8 cellular contexts compared by ENCODE assay signal in the genomic region with DNA sequence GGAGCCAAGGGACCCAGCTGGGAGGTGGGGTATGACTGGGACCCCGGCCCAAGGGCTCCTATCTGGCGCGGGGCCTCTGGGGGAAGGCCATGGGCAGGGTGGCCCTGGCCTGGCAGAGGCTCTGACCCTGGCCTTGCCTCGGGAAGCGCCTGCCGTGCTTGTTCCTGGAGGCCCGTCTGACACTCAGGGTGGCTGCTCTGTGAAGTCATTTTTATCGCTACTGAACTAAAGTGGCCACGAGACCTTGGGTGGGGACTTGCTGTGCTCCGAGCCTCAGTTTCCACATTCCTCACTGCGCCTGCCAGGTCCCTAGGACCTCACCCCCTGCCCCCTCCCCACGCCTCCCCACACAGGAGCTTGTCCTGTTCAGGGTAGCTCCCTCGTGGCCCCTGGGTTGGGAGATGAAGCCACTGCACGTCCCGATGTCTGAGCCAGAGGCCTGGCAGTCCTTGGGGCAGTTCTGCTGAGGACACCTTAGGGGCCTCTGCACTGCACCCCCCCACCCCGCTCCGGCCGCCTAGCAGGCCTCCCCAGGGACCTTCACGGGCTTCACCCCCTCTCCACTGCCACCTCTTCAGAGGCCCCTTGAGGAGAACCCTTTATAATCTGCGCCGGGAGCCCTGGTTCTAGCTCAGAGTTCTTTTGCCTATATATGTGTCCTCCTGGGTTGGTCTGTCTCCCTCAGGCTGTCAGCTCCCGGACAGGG. TPM values are rescaled to one million over a fixed set of nuclear protein-coding genes. Genes with fewer than 3 reads are reported as not detected.
DNase-seq lines count a peak whose midpoint lies in the region; ATAC-seq and TF ChIP-seq lines count a peak whose summit lies in the region.
"Had no signal": no experiment of that assay in that cellular context is flagged by ENCODE, and none has a peak within 500 bp of the region (broad histone marks: within the 10 kb centered on the region; RNA-seq: fewer than 3 reads in every experiment).

No MANE protein-coding gene starts in this region.

- ATAC-seq in gastrocnemius medialis = peak; percentile 10
- no peak for ATAC-seq in GM21515 (IDR thresholded peaks at IDR 0.05; ENCODE audit: unreplicated experiment)

- peak overlapping the region; percentile 41 for H3K4me2 ChIP-seq in GM23248 (ENCODE audit: unreplicated experiment)

- TF ChIP-seq CTCF in WERI-Rb-1 (IDR thresholded peaks at IDR 0.05; ENCODE audit: low read depth, low read length) (no peak), gastrocnemius medialis (IDR thresholded peaks at IDR 0.05 in 4 of 5, conservative IDR thresholded peaks at IDR 0.05 in 1 of 5) (no peak)

- peak overlapping the region; percentile 38 to 75 (median 49) for H3K4me3 Mint-ChIP-seq in immature natural killer cell

- no peaks in the 10 kb centered on the region for H3K9me3 ChIP-seq in GM23248 (ENCODE audit: low read depth)
- no peaks in the 10 kb centered on the region for H3K9me3 ChIP-seq in WERI-Rb-1 (ENCODE audit: severe bottlenecking)
- H3K9me3 ChIP-seq in gastrocnemius medialis = no peaks in the 10 kb centered on the region
- H3K9me3 ChIP-seq: SJSA1 had no signal

- H3K36me3 ChIP-seq in GM23248 (ENCODE audit: low read depth) (no peaks in the 10 kb centered on the region), WERI-Rb-1 (peaks cover 15% of the 10 kb centered on the region), gastrocnemius medialis (no peaks in the 10 kb centered on the region)
- H3K36me3 ChIP-seq: SJSA1 had no signal

- H3F3A ChIP-seq in GM23248 (ENCODE audit: insufficient read depth) = no peaks in the 10 kb centered on the region

- no peak overlapping the region for H3K9ac ChIP-seq in GM23248

- no peaks in the 10 kb centered on the region for H3K9me2 ChIP-seq in GM23248 (ENCODE audit: insufficient read depth)

- H3K4me3 ChIP-seq in GM23248 (no peak overlapping the region; the same call in 1 of the 2 replicates), WERI-Rb-1 (ENCODE audit: low read depth, low read length) (peak overlapping the region; percentile 24; the same call in 1 of the 2 replicates), gastrocnemius medialis (no peak overlapping the region)
- H3K4me3 ChIP-seq: SJSA1 had no signal

- 47 to 48% methylated on average over 17 to 22 of the region's 22 CpGs for WGBS in GM23248 (ENCODE audit: low coverage in 1 of 2, low lambda C conversion rate in 2 of 2, missing lambda C conversion rate in 2 of 2), 2 experiments

- no peaks in the 10 kb centered on the region for H3K79me2 ChIP-seq in GM23248 (ENCODE audit: insufficient read depth)

- H3K27me3 Mint-ChIP-seq in immature natural killer cell (ENCODE audit: low read depth in 3 of 3) = peaks cover 6 to 17% (median 11%) of the 10 kb centered on the region in 3 donors

- H3K27me3 ChIP-seq in GM23248 (replicated peaks; ENCODE audit: insufficient read depth) = peaks cover 47% of the 10 kb centered on the region
- no peaks in the 10 kb centered on the region for H3K27me3 ChIP-seq in WERI-Rb-1 (ENCODE audit: insufficient read depth, low read depth, severe bottlenecking)
- H3K27me3 ChIP-seq in gastrocnemius medialis = peaks cover 17 to 48% (median 26%) of the 10 kb centered on the region in 3 donors

- H2AFZ ChIP-seq in GM23248 = no peak overlapping the region

- intact Hi-C loops in gastrocnemius medialis (cut with DNase I; ENCODE audit: low total_unique reads) = loop anchor here (1.0 to 5.0 kb wide), 4 partner anchors 105 to 611 kb away; no protein-coding TSS in a partner anchor

- H3K27ac ChIP-seq in GM23248 (no peak overlapping the region), WERI-Rb-1 (0 out of 2 replicates have a peak overlapping the region, but pooled peaks have one; percentile 21), gastrocnemius medialis (no peak overlapping the region)
- H3K27ac ChIP-seq: SJSA1 had no signal

- TF ChIP-seq POLR2A in gastrocnemius medialis (IDR thresholded peaks at IDR 0.05) = no peak

- in situ Hi-C loops in GM23248 (cut with MboI) (loop anchor here (10.0 to 25.0 kb wide), 2 partner anchors 103 to 521 kb away; no protein-coding TSS in a partner anchor), gastrocnemius medialis (cut with MboI; ENCODE audit: low sequenced_read_pairs in 4 of 4) (loop anchor here in 3 of 4 donors (5.0 to 25.0 kb wide), 3 partner anchors 101 to 521 kb away; no protein-coding TSS in a partner anchor)

- no peaks in the 10 kb centered on the region for H3K9me3 Mint-ChIP-seq in immature natural killer cell

- DNase-seq in GM23248 = no peak
- no peak for DNase-seq in WERI-Rb-1
- no peak for DNase-seq in immature natural killer cell
- DNase-seq in gastrocnemius medialis = no peak
- DNase-seq in glomerular visceral epithelial cell (ENCODE audit: extremely low spot score) = no peak
- DNase-seq in stimulated activated CD4-positive, alpha-beta T cell treated with anti-CD3 and anti-CD28 coated beads, Interleukin-4, amount 100 ng/mL, for 1 hour = no peak

- H3K4me1 Mint-ChIP-seq in immature natural killer cell = no peaks in the 10 kb centered on the region

- H3K4me1 ChIP-seq in GM23248 (ENCODE audit: insufficient read depth) = peaks cover 7% of the 10 kb centered on the region
- H3K4me1 ChIP-seq in gastrocnemius medialis = peaks cover 6 to 7% of the 10 kb centered on the region in 2 donors

- H3K27ac Mint-ChIP-seq in immature natural killer cell = no peak overlapping the region

- H3K36me3 Mint-ChIP-seq in immature natural killer cell = no peaks in the 10 kb centered on the region

- H4K20me1 ChIP-seq in GM23248 (ENCODE audit: insufficient read depth) = no peaks in the 10 kb centered on the region

RNA-seq across cellular contexts. Expression of a gene that starts 0.6 kb away (rescaled TPM):
- total RNA-seq in GM23248 (2014; rRNA removed; shearing (Covaris generic)) = 1.4 and 4.3 TPM in 2 replicates
- 0.38 and 0.74 TPM in 2 replicates for polyA plus RNA-seq in GM23248 (2016; fragmentation: Nextera tagmentation; extraction: Ambion mirVana)
- polyA plus RNA-seq in immature natural killer cell = under 1 TPM in 2 of 3 donors, not detected in 1; 0.04 to 0.16 TPM
- 1 to 10 TPM in 1 of 4 donors, under 1 TPM in 3; 0.07 to 1.2 (median 0.11) TPM for total RNA-seq in gastrocnemius medialis
